In genomic region chr10:37713642-37714041, GRCh38 we compare ENCODE assay signal across 20 cellular contexts.
"Had no signal": no experiment of that assay in that cellular context is flagged by ENCODE, and none has a peak within 500 bp of the region (broad histone marks: within the 10 kb centered on the region; RNA-seq: fewer than 3 reads in every experiment).

No MANE protein-coding gene starts in this region.

- H3K9me3 ChIP-seq: right lobe of liver, testis had no signal

- H3K27ac ChIP-seq: esophagus muscularis mucosa, left lung, right lobe of liver, testis, transverse colon, WERI-Rb-1 had no signal

- DNase-seq: activated CD4-positive, alpha-beta memory T cell treated with anti-CD3 and anti-CD28 coated beads for 36 hours; activated CD4-positive, alpha-beta T cell treated with anti-CD3 and anti-CD28 coated beads, Interleukin-2, amount 10 ng/mL, durations not matched to agents 24 days and 14 days; activated CD8-positive, alpha-beta memory T cell treated with anti-CD3 and anti-CD28 coated beads, Interleukin-2, amount 50 U/mL, for 4 hours; activated gamma-delta T cell; activated naive CD4-positive, alpha-beta T cell treated with anti-CD3 and anti-CD28 coated beads, Interleukin-2, amount 10 ng/mL, durations not matched to agents 7 days and 5 days; activated naive CD8-positive, alpha-beta T cell treated with anti-CD3 and anti-CD28 coated beads, Interleukin-2, amount 10 ng/mL, durations not matched to agents 7 days and 5 days; activated T-cell treated with anti-CD3 and anti-CD28 coated beads, Interleukin-2, amount 50 U/mL, for 1 hour; central memory CD4-positive, alpha-beta T cell; endodermal cell; mammary epithelial cell; posterior cingulate gyrus; right lobe of liver; stimulated activated CD4-positive, alpha-beta T cell treated with anti-CD3 and anti-CD28 coated beads, Interleukin-2, amount 100 ng/mL, for 48 hours; stimulated activated naive CD8-positive, alpha-beta T cell treated with anti-CD3 and anti-CD28 coated beads, Interleukin-15, Interleukin-2, amounts not matched to agents 100 U/mL and 50 U/mL, for 24 hours; testis; transverse colon; WERI-Rb-1 had no signal

- H3K27me3 ChIP-seq: esophagus muscularis mucosa, left lung, right lobe of liver, testis, transverse colon had no signal

- H3K4me1 ChIP-seq: left lung, right lobe of liver, transverse colon had no signal

- H3K36me3 ChIP-seq: esophagus muscularis mucosa, left lung, right lobe of liver, transverse colon, WERI-Rb-1 had no signal

- ATAC-seq: activated CD4-positive, CD25-positive, alpha-beta regulatory T cell treated with anti-CD3 and anti-CD28 coated beads, Interleukin-2, amount 50 U/mL, for 24 hours; left lung; stimulated activated naive CD8-positive, alpha-beta T cell treated with anti-CD3 and anti-CD28 coated beads, Interleukin-15, Interleukin-2, amounts not matched to agents 100 U/mL and 50 U/mL, for 24 hours had no signal

- H3K4me3 ChIP-seq: esophagus muscularis mucosa, left lung, right lobe of liver, testis, transverse colon had no signal
